In genomic region chr16:30997887-30998711, GRCh38 we compare ENCODE assay signal across 9 cellular contexts. TPM values are rescaled to one million over a fixed set of nuclear protein-coding genes. Genes with fewer than 3 reads are reported as not detected.
A peak's percentile ranks its signal among the peaks of the same experiment; 100 is the strongest.
DNase-seq lines count a peak whose midpoint lies in the region; ATAC-seq and TF ChIP-seq lines count a peak whose summit lies in the region.
"Had no signal": no experiment of that assay in that cellular context is flagged by ENCODE, and none has a peak within 500 bp of the region (broad histone marks: within the 10 kb centered on the region; RNA-seq: fewer than 3 reads in every experiment).

No MANE protein-coding gene starts in this region.

- H3K9me3 ChIP-seq in adrenal gland (replicated peaks in 1 of 3) = no peaks in the 10 kb centered on the region
- no peaks in the 10 kb centered on the region for H3K9me3 ChIP-seq in iPS-18c (ENCODE audit: control insufficient read depth, insufficient read depth, low read length)
- no peaks in the 10 kb centered on the region for H3K9me3 ChIP-seq in thoracic aorta
- H3K9me3 ChIP-seq: BE2C had no signal

- H3K9me3 Mint-ChIP-seq in T-helper 1 cell treated with Interleukin-12 subunit alpha and Interleukin-12 subunit beta and Interleukin-4 antibody, amounts not matched to agents 30 μg/mL and 1 μg/mL, for 36 hours = no peaks in the 10 kb centered on the region

- H3K27me3 ChIP-seq in adrenal gland = no peaks in the 10 kb centered on the region
- no peaks in the 10 kb centered on the region for H3K27me3 ChIP-seq in thoracic aorta (replicated peaks; ENCODE audit: insufficient read depth)
- H3K27me3 ChIP-seq: BE2C had no signal

- H3K4me1 Mint-ChIP-seq in T-helper 1 cell treated with Interleukin-12 subunit alpha and Interleukin-12 subunit beta and Interleukin-4 antibody, amounts not matched to agents 30 μg/mL and 1 μg/mL, for 36 hours (ENCODE audit: low read depth) = peaks cover 6% of the 10 kb centered on the region

- intact Hi-C loops in adrenal gland (cut with DNase I) = no loop called here

- no peak overlapping the region for H3K27ac Mint-ChIP-seq in T-helper 1 cell treated with Interleukin-12 subunit alpha and Interleukin-12 subunit beta and Interleukin-4 antibody, amounts not matched to agents 30 μg/mL and 1 μg/mL, for 36 hours

- H3K27ac ChIP-seq in adrenal gland (peak overlapping the region; percentile 38 to 90 (median 80)), thoracic aorta (peak overlapping the region; percentile 83 to 86)

- TF ChIP-seq CTCF in adrenal gland (IDR thresholded peaks at IDR 0.05) (no peak), thoracic aorta (IDR thresholded peaks at IDR 0.05) (no peak)

- WGBS in adrenal gland, 4 donors = 49 to 60% (median 54%) methylated on average over 7 to 18 of the region's 18 CpGs

- TF ChIP-seq POLR2A in adrenal gland (IDR thresholded peaks at IDR 0.05) = peak in 1 of 2 donors; percentile 51

- H3K27me3 Mint-ChIP-seq in T-helper 1 cell treated with Interleukin-12 subunit alpha and Interleukin-12 subunit beta and Interleukin-4 antibody, amounts not matched to agents 30 μg/mL and 1 μg/mL, for 36 hours (ENCODE audit: low read depth) = no peaks in the 10 kb centered on the region

- DNase-seq in T-helper 1 cell (no peak), adrenal gland (peak in 6 of 7 donors; percentile 67 to 75 (median 69)), thoracic aorta (ENCODE audit: low spot score) (no peak), mucosa of gallbladder (ENCODE audit: low spot score) (no peak)

- H3K4me3 Mint-ChIP-seq in T-helper 1 cell treated with Interleukin-12 subunit alpha and Interleukin-12 subunit beta and Interleukin-4 antibody, amounts not matched to agents 30 μg/mL and 1 μg/mL, for 36 hours = peak overlapping the region; percentile 53

- peak; percentile 37 for ATAC-seq in thoracic aorta (ENCODE audit: insufficient number of reproducible peaks, low FRiP score, low read depth)
- ATAC-seq in HG03439 (IDR thresholded peaks at IDR 0.05; ENCODE audit: unreplicated experiment) = no peak
- ATAC-seq in HG03135 (IDR thresholded peaks at IDR 0.05; ENCODE audit: unreplicated experiment) = no peak

- H3K4me3 ChIP-seq in adrenal gland = peak overlapping the region in 1 of 4 donors; percentile 60
- peak overlapping the region; percentile 49; the same call in 1 of the 2 replicates for H3K4me3 ChIP-seq in iPS-18c (ENCODE audit: insufficient read depth, low read depth, low read length)
- H3K4me3 ChIP-seq in thoracic aorta = peak overlapping the region; percentile 77

- peaks cover 15 to 21% of the 10 kb centered on the region in 2 donors for H3K4me1 ChIP-seq in adrenal gland (replicated peaks in 1 of 2)
- peaks cover 7 to 32% of the 10 kb centered on the region in 2 donors for H3K4me1 ChIP-seq in thoracic aorta (ENCODE audit: control insufficient read depth in 1 of 2, low read depth in 2 of 2)

- H3K36me3 ChIP-seq in adrenal gland (replicated peaks in 1 of 2) (no peaks in the 10 kb centered on the region), thoracic aorta (no peaks in the 10 kb centered on the region)
- H3K36me3 ChIP-seq: BE2C had no signal

- H3K36me3 Mint-ChIP-seq in T-helper 1 cell treated with Interleukin-12 subunit alpha and Interleukin-12 subunit beta and Interleukin-4 antibody, amounts not matched to agents 30 μg/mL and 1 μg/mL, for 36 hours (ENCODE audit: low read depth) = no peaks in the 10 kb centered on the region

RNA-seq across cellular contexts. Expression of gene STX1B, which starts 12.3 kb away (rescaled TPM):
- total RNA-seq in adrenal gland = 1 to 10 TPM in 5 of 8 donors, under 1 TPM in 1, not detected in 2; 0.57 to 2.5 (median 2.0) TPM
- 1 to 10 TPM in 2 of 3 donors, under 1 TPM in 1; 0.71 to 5.3 (median 1.2) TPM for polyA plus RNA-seq in adrenal gland
- total RNA-seq in thoracic aorta = 1 to 10 TPM in 1 of 2 donors, under 1 TPM in 1; 0.68 to 1.6 TPM
- 0.58 TPM for total RNA-seq in mucosa of gallbladder

RNA-seq across cellular contexts. Expression of gene HSD3B7, which starts 13.1 kb away (rescaled TPM):
- total RNA-seq in adrenal gland = 10 to 100 TPM; 26.1 to 78.8 (median 39.2) TPM
- polyA plus RNA-seq in adrenal gland = 10 to 100 TPM; 11.1 to 46.3 (median 24.3) TPM
- 10 to 100 TPM; 16.4 to 26.8 TPM for total RNA-seq in thoracic aorta
- 30.6 TPM for total RNA-seq in mucosa of gallbladder

RNA-seq across cellular contexts. Expression of gene STX4, which starts 35.3 kb away (rescaled TPM):
- total RNA-seq in adrenal gland (10 to 100 TPM; 25.0 to 99.5 (median 51.0) TPM), thoracic aorta (10 to 100 TPM; 39.3 to 50.5 TPM), mucosa of gallbladder (84.0 TPM)
- polyA plus RNA-seq in adrenal gland = 100 to 1,000 TPM in 2 of 3 donors, 10 to 100 TPM in 1; 48.4 to 225 (median 152) TPM

RNA-seq across cellular contexts. Expression of gene SETD1A, which starts 40.5 kb away (rescaled TPM):
- total RNA-seq in adrenal gland = 10 to 100 TPM in 6 of 8 donors, 1 to 10 TPM in 2; 6.0 to 23.0 (median 12.8) TPM
- polyA plus RNA-seq in adrenal gland = 10 to 100 TPM in 2 of 3 donors, 1 to 10 TPM in 1; 8.7 to 40.1 (median 19.1) TPM
- 10 to 100 TPM in 1 of 2 donors, 1 to 10 TPM in 1; 7.4 to 14.6 TPM for total RNA-seq in thoracic aorta
- 17.6 TPM for total RNA-seq in mucosa of gallbladder

RNA-seq across cellular contexts. Expression of gene ORAI3, which starts 49.2 kb away (rescaled TPM):
- total RNA-seq in adrenal gland (100 to 1,000 TPM in 1 of 8 donors, 10 to 100 TPM in 7; 25.6 to 101 (median 88.5) TPM), thoracic aorta (10 to 100 TPM; 19.0 to 35.7 TPM), mucosa of gallbladder (34.4 TPM)
- polyA plus RNA-seq in adrenal gland = 10 to 100 TPM; 19.5 to 60.5 (median 45.8) TPM

Comparison
In these comparisons a context has a peak if more than half of its experiments do, and no peak if none do; other contexts are left out.
1. DNase-seq: peak in adrenal gland (6 of 7); none in T-helper 1 cell (0 of 5), thoracic aorta (single experiment) and mucosa of gallbladder (single experiment).